Comparison of ENCODE assay signal across 1 cellular context in genomic region chr22:38172489-38173155, GRCh38.
TF ChIP-seq lines count a peak whose summit lies in the region.

No MANE protein-coding gene starts in this region.

TF ChIP-seq in HepG2, 621 proteins besides CTCF, POLR2A, EP300 and RAD21 (continued from another document and continues in another):
- TF ChIP-seq ZNF609 (CRISPR knock-in tag; IDR thresholded peaks at IDR 0.05; ENCODE audit: borderline replicate concordance) = no peak
- TF ChIP-seq SRY (CRISPR knock-in tag; IDR thresholded peaks at IDR 0.05) = no peak
- no peak for TF ChIP-seq RELA (CRISPR knock-in tag; IDR thresholded peaks at IDR 0.05)
- TF ChIP-seq ETV5 (CRISPR knock-in tag; IDR thresholded peaks at IDR 0.05; ENCODE audit: borderline replicate concordance) = no peak; the same call in 1 of the 2 replicates
- no peak for TF ChIP-seq ZBTB26 (CRISPR knock-in tag; IDR thresholded peaks at IDR 0.05; ENCODE audit: borderline replicate concordance)
- no peak for TF ChIP-seq ZNF317 (CRISPR knock-in tag; IDR thresholded peaks at IDR 0.05)
- no peak for TF ChIP-seq TCF7 (IDR thresholded peaks at IDR 0.05; ENCODE audit: low read depth)
- TF ChIP-seq ISL2 (CRISPR knock-in tag; IDR thresholded peaks at IDR 0.05) = no peak
- TF ChIP-seq ZNF691 (CRISPR knock-in tag; IDR thresholded peaks at IDR 0.05; ENCODE audit: borderline replicate concordance, low read depth) = peak; percentile 64; the same call in 1 of the 2 replicates
- no peak for TF ChIP-seq ZNF549 (CRISPR knock-in tag; IDR thresholded peaks at IDR 0.05)
- TF ChIP-seq ZGPAT (CRISPR knock-in tag; IDR thresholded peaks at IDR 0.05) = peak; percentile 56; the same call in 1 of the 2 replicates
- no peak for TF ChIP-seq SP140L (CRISPR knock-in tag; IDR thresholded peaks at IDR 0.05; ENCODE audit: borderline replicate concordance)
- TF ChIP-seq TBX2 (CRISPR knock-in tag; IDR thresholded peaks at IDR 0.05; ENCODE audit: borderline replicate concordance) = peak; percentile 80
- TF ChIP-seq ZMAT3 (CRISPR knock-in tag; conservative IDR thresholded peaks at IDR 0.05) = no peak
- TF ChIP-seq ZNF776 (CRISPR knock-in tag; IDR thresholded peaks at IDR 0.05) = no peak; the same call in 1 of the 2 replicates
- TF ChIP-seq GFI1 (CRISPR knock-in tag; IDR thresholded peaks at IDR 0.05; ENCODE audit: borderline replicate concordance) = no peak
- TF ChIP-seq ZNF12 (CRISPR knock-in tag; IDR thresholded peaks at IDR 0.05) = 0 out of 2 replicates have a peak, but pooled peaks have one; percentile 43
- TF ChIP-seq XRCC5 (optimal IDR thresholded peaks at IDR 0.05; ENCODE audit: low read length) = peak; percentile 45
- no peak for TF ChIP-seq NR3C1 (CRISPR knock-in tag; IDR thresholded peaks at IDR 0.05)
- no peak for TF ChIP-seq ZNF101 (CRISPR knock-in tag; IDR thresholded peaks at IDR 0.05; ENCODE audit: borderline replicate concordance, low read depth)
- no peak; the same call in 1 of the 2 replicates for TF ChIP-seq ELF1 (CRISPR knock-in tag; IDR thresholded peaks at IDR 0.05)
- TF ChIP-seq ZNF570 (CRISPR knock-in tag; IDR thresholded peaks at IDR 0.05; ENCODE audit: borderline replicate concordance) = no peak
- no peak for TF ChIP-seq ZSCAN5A (CRISPR knock-in tag; IDR thresholded peaks at IDR 0.05; ENCODE audit: borderline replicate concordance)
- TF ChIP-seq KIAA2018 (CRISPR knock-in tag; IDR thresholded peaks at IDR 0.05; ENCODE audit: borderline replicate concordance) = no peak
- TF ChIP-seq SKIL (CRISPR knock-in tag; IDR thresholded peaks at IDR 0.05; ENCODE audit: borderline replicate concordance) = peak; percentile 69
- TF ChIP-seq MAFK (conservative IDR thresholded peaks at IDR 0.05 in 1 of 2, IDR thresholded peaks at IDR 0.05 in 1 of 2; ENCODE audit: low read length in 2 of 2) = no peak
- TF ChIP-seq ZNF850 (CRISPR knock-in tag; conservative IDR thresholded peaks at IDR 0.05) = no peak
- TF ChIP-seq MED8 (CRISPR knock-in tag; IDR thresholded peaks at IDR 0.05; ENCODE audit: insufficient replicate concordance) = no peak
- TF ChIP-seq SATB2 (CRISPR knock-in tag; IDR thresholded peaks at IDR 0.05) = no peak
- peak; percentile 79 for TF ChIP-seq SOX13 (IDR thresholded peaks at IDR 0.05)
- TF ChIP-seq SOX13 (CRISPR knock-in tag; conservative IDR thresholded peaks at IDR 0.05 in 1 of 2, IDR thresholded peaks at IDR 0.05 in 1 of 2) = peak in 1 of 2 experiments; percentile 93; a peak in 2 of 4 replicates
- no peak for TF ChIP-seq SIX4 (CRISPR knock-in tag; IDR thresholded peaks at IDR 0.05)
- TF ChIP-seq RNF2 (conservative IDR thresholded peaks at IDR 0.05; ENCODE audit: low read depth) = no peak
- no peak for TF ChIP-seq ZNF577 (CRISPR knock-in tag; IDR thresholded peaks at IDR 0.05; ENCODE audit: borderline replicate concordance, low read depth)
- TF ChIP-seq ZNF740 (CRISPR knock-in tag; IDR thresholded peaks at IDR 0.05) = no peak
